In the genomic region with DNA sequence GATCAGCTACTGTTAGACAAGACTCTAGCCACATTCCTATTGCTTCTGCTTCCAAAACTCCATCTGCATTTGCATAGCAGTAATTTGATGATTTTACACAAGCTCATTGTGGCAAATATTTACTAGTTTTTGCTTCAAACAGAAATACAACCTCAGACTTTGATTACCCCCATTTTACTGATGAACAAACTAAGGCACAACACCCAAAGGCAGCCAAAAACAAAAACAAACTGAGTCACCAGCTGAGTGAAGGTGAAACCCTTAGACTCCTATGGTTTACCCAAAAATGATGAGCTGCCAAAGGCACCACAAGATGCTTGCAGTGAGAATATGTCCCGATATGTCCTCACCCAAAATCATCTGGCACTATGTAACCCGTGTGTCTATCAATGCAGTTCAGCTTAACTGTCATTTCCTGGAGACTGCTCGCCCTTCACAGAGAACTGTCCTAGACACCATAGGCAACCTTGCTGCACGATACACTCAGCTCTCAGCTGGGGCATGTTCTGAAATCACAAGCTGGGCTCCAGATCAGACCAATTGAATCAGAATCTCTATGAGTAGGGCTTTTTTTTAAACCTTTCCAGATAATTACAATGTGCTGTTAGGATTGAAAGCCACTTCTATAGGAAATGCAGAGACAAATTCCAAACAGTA, we compare ENCODE assay signal across 23 cellular contexts. TPM values are rescaled to one million over a fixed set of nuclear protein-coding genes. Genes with fewer than 3 reads are reported as not detected.
"Had no signal": no experiment of that assay in that cellular context is flagged by ENCODE, and none has a peak within 500 bp of the region (broad histone marks: within the 10 kb centered on the region; RNA-seq: fewer than 3 reads in every experiment).

No MANE protein-coding gene starts in this region.

- FAIRE-seq: endometrium had no signal

- DNase-seq: activated CD4-positive, CD25-positive, alpha-beta regulatory T cell treated with anti-CD3 and anti-CD28 coated beads, Interleukin-2, amount 50 U/mL, for 72 hours; activated gamma-delta T cell treated with Interleukin-2 at 50 U/mL for 16 hours; anterior cingulate cortex; body of pancreas; effector CD4-positive, alpha-beta T cell; hippocampal formation; left cardiac atrium; nucleus accumbens; stimulated activated CD4-positive, alpha-beta T cell treated with anti-CD3 and anti-CD28 coated beads, Interleukin-2, amount 100 ng/mL, for 48 hours; stimulated activated naive CD4-positive, alpha-beta T cell; T-cell; WERI-Rb-1 had no signal

- H3K4me3 ChIP-seq: body of pancreas, thoracic aorta had no signal

- H2AFZ ChIP-seq: parathyroid adenoma had no signal

- H3K36me3 Mint-ChIP-seq: activated naive CD4-positive, alpha-beta T cell treated with anti-CD3 and anti-CD28 coated beads, Interleukin-2, amount 50 U/mL, for 24 hours; memory B cell; T-cell; type B pancreatic cell had no signal

- H3K79me2 ChIP-seq: parathyroid adenoma had no signal

- H3K27me3 ChIP-seq: body of pancreas had no signal

- H3K9me3 Mint-ChIP-seq: activated naive CD4-positive, alpha-beta T cell treated with anti-CD3 and anti-CD28 coated beads, Interleukin-2, amount 50 U/mL, for 24 hours; activated T-helper 1 cell treated with anti-CD3 and anti-CD28 coated beads, Interleukin-12 subunit alpha, Interleukin-12 subunit beta, Interleukin-2, Interleukin-4 antibody, amounts not matched to agents 30 ng/mL and 10 ng/mL and 1 ng/mL, durations not matched to agents 14 hours and 24 hours and 36 hours; dendritic cell treated with granulocyte-macrophage colony-stimulating factor and Interleukin-4, amounts not matched to agents 40 ng/mL and 50 ng/mL, for 4 days; nephron; T-cell; T-helper 2 cell treated with Interferon-gamma antibody and Interleukin-4, amounts not matched to agents 5 μg/mL and 100 μg/mL, for 36 hours; type B pancreatic cell had no signal

- ATAC-seq: body of pancreas, left cardiac atrium, sciatic nerve had no signal

- H3K27ac Mint-ChIP-seq: activated naive CD4-positive, alpha-beta T cell treated with anti-CD3 and anti-CD28 coated beads, Interleukin-2, amount 50 U/mL, for 24 hours; activated T-helper 1 cell treated with anti-CD3 and anti-CD28 coated beads, Interleukin-12 subunit alpha, Interleukin-12 subunit beta, Interleukin-2, Interleukin-4 antibody, amounts not matched to agents 30 ng/mL and 10 ng/mL and 1 ng/mL, durations not matched to agents 14 hours and 24 hours and 36 hours; dendritic cell treated with granulocyte-macrophage colony-stimulating factor and Interleukin-4, amounts not matched to agents 40 ng/mL and 50 ng/mL, for 4 days; memory B cell; T-helper 2 cell treated with Interferon-gamma antibody and Interleukin-4, amounts not matched to agents 5 μg/mL and 100 μg/mL, for 36 hours; type B pancreatic cell had no signal

- H3K9ac ChIP-seq: parathyroid adenoma had no signal

- H3K36me3 ChIP-seq: thoracic aorta, WERI-Rb-1 had no signal

- H3K9me3 ChIP-seq: body of pancreas, thoracic aorta had no signal

- H3K4me3 Mint-ChIP-seq: activated naive CD4-positive, alpha-beta T cell treated with anti-CD3 and anti-CD28 coated beads, Interleukin-2, amount 50 U/mL, for 24 hours; activated T-helper 1 cell treated with anti-CD3 and anti-CD28 coated beads, Interleukin-12 subunit alpha, Interleukin-12 subunit beta, Interleukin-2, Interleukin-4 antibody, amounts not matched to agents 30 ng/mL and 10 ng/mL and 1 ng/mL, durations not matched to agents 14 hours and 24 hours and 36 hours; dendritic cell treated with granulocyte-macrophage colony-stimulating factor and Interleukin-4, amounts not matched to agents 40 ng/mL and 50 ng/mL, for 4 days; memory B cell; nephron; T-cell; T-helper 2 cell treated with Interferon-gamma antibody and Interleukin-4, amounts not matched to agents 5 μg/mL and 100 μg/mL, for 36 hours; type B pancreatic cell had no signal

RNA-seq across cellular contexts. Expression of a gene that starts 4.1 kb away (rescaled TPM):
- total RNA-seq: activated T-helper 1 cell treated with anti-CD3 and anti-CD28 coated beads, Interleukin-12 subunit alpha, Interleukin-12 subunit beta, Interleukin-2, Interleukin-4 antibody, amounts not matched to agents 30 ng/mL and 10 ng/mL and 1 ng/mL, durations not matched to agents 14 hours and 24 hours and 36 hours had no signal
